ENCODE assay signal across 1 cellular context in the genomic region with DNA sequence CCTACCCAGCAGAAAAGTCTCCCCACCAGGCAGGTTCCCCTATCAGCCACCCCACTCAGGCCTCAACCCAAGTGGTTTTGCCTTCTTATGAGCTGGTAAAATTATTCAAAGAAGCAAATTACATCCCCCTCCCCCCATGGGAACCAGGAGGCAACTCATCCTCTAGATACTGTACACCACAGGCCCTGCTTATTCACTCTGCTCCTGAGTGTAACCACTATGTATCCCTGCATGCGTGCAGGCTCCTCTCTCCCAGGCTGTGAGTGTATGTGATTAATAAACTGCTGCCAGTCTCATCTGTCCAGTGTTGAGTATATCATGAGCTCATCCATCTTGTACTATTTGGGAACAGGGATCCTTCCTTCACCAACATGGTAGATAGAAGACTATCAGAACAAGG.
TF ChIP-seq lines count a peak whose summit lies in the region.

No MANE protein-coding gene starts in this region.

TF ChIP-seq in IMR-90, 13 proteins besides CTCF, POLR2A, EP300 and RAD21:
- no peak for TF ChIP-seq MAFK (IDR thresholded peaks at IDR 0.05; ENCODE audit: low read depth, low read length)
